9 cellular contexts compared by ENCODE assay signal in genomic region chr1:231660198-231660597, GRCh38.
"Had no signal": no experiment of that assay in that cellular context is flagged by ENCODE, and none has a peak within 500 bp of the region (broad histone marks: within the 10 kb centered on the region; RNA-seq: fewer than 3 reads in every experiment).

No MANE protein-coding gene starts in this region.

- DNase-seq: GM23248, GOT3, H7, H9, HCEC 1CT, HFFc6 had no signal

- H3K4me1 ChIP-seq: HAP-1 had no signal

- H3K27ac ChIP-seq: GM23248 had no signal

- H3K36me3 ChIP-seq: HAP-1 had no signal

- H3K9ac ChIP-seq: GM23248 had no signal

- H3K4me2 ChIP-seq: GM23338 had no signal

- H3K9me3 ChIP-seq: HAP-1 had no signal

- ATAC-seq: GM23338, HCT116 had no signal

- H2AFZ ChIP-seq: GM23248, GM23338 had no signal

- H3K4me3 ChIP-seq: GM23248, GM23338, HAP-1 had no signal
